Comparison of ENCODE assay signal across 10 cellular contexts in the genomic region with DNA sequence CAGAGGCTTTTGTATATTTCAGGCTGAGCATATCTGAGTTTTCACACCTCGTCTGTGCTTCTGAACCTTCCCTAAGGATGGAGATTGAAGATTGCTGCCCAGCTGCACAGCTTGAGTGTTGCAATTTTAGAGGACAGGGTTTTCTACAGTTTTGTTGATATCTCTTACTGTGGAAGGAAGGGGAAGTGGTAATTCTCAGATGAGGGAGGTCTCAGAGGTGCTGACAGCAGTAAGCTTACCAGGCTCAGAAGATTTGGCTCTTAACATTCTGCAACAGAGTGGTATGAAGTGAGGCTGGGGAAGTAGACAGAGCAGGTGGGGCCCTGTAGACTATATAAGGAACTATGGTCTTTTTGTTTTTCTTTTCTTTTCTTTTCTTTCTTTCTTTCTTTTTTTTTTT. TPM values are rescaled to one million over a fixed set of nuclear protein-coding genes. Genes with fewer than 3 reads are reported as not detected.
DNase-seq lines count a peak whose midpoint lies in the region; ATAC-seq and TF ChIP-seq lines count a peak whose summit lies in the region.
"Had no signal": no experiment of that assay in that cellular context is flagged by ENCODE, and none has a peak within 500 bp of the region (broad histone marks: within the 10 kb centered on the region; RNA-seq: fewer than 3 reads in every experiment).

No MANE protein-coding gene starts in this region.

- H3K36me3 Mint-ChIP-seq in CD4-positive, CD25-positive, alpha-beta regulatory T cell, result peaks cover 3% of the 10 kb centered on the region
- H3K36me3 Mint-ChIP-seq in Caco-2 (ENCODE audit: insufficient read depth, unreplicated experiment), result no peaks in the 10 kb centered on the region

- peaks cover 22 to 66% (median 41%) of the 10 kb centered on the region in 4 donors for H3K4me1 Mint-ChIP-seq in CD4-positive, CD25-positive, alpha-beta regulatory T cell
- H3K4me1 Mint-ChIP-seq in Caco-2 (ENCODE audit: low read depth, unreplicated experiment), result peaks cover 24% of the 10 kb centered on the region

- no peaks in the 10 kb centered on the region for H3K9me3 ChIP-seq in CD4-positive, CD25-positive, alpha-beta regulatory T cell (ENCODE audit: control insufficient read depth in 2 of 2, low read length in 2 of 2)
- H3K9me3 ChIP-seq in heart right ventricle (no peaks in the 10 kb centered on the region), PC-9 (ENCODE audit: insufficient read depth, low read depth) (no peaks in the 10 kb centered on the region), Caco-2 (no peaks in the 10 kb centered on the region)
- H3K9me3 ChIP-seq: stomach had no signal

- H3K36me3 ChIP-seq in CD4-positive, CD25-positive, alpha-beta regulatory T cell (ENCODE audit: control insufficient read depth, insufficient read depth, low read length), result no peaks in the 10 kb centered on the region
- H3K36me3 ChIP-seq in heart right ventricle (no peaks in the 10 kb centered on the region), PC-9 (ENCODE audit: low read depth) (no peaks in the 10 kb centered on the region), Caco-2 (ENCODE audit: control insufficient read depth, insufficient read depth, low read length) (no peaks in the 10 kb centered on the region)
- H3K36me3 ChIP-seq: stomach had no signal

- peaks cover 39% of the 10 kb centered on the region for H3K4me1 ChIP-seq in CD4-positive, CD25-positive, alpha-beta regulatory T cell (ENCODE audit: control insufficient read depth, insufficient read depth, low read length, poor library complexity, severe bottlenecking)
- H3K4me1 ChIP-seq in heart right ventricle (peaks cover 0 to 29% (median 15%) of the 10 kb centered on the region in 9 donors), PC-9 (replicated peaks; ENCODE audit: insufficient read depth) (no peaks in the 10 kb centered on the region), Caco-2 (peaks cover 14% of the 10 kb centered on the region)
- H3K4me1 ChIP-seq: stomach had no signal

- WGBS in heart right ventricle, 2 donors, result 0 to 36% methylated on average over 1 of the region's 1 CpG

- ATAC-seq in CD4-positive, CD25-positive, alpha-beta regulatory T cell (ENCODE audit: low read depth in 2 of 2), result peak; percentile 100
- ATAC-seq in GM21526 (IDR thresholded peaks at IDR 0.05; ENCODE audit: low FRiP score, unreplicated experiment), result peak; percentile 52
- ATAC-seq in heart right ventricle, result peak in 7 of 8 donors; percentile 51 to 68 (median 55)

- H3K9me3 Mint-ChIP-seq in CD4-positive, CD25-positive, alpha-beta regulatory T cell, result no peaks in the 10 kb centered on the region
- no peaks in the 10 kb centered on the region for H3K9me3 Mint-ChIP-seq in Caco-2 (ENCODE audit: unreplicated experiment)

- H3F3A ChIP-seq in PC-9 (ENCODE audit: insufficient read depth, low read depth), result no peaks in the 10 kb centered on the region; the same call in 1 of the 2 replicates

- peak overlapping the region; percentile 70 for H3K27ac ChIP-seq in CD4-positive, CD25-positive, alpha-beta regulatory T cell (ENCODE audit: insufficient read depth, low read length, poor library complexity, severe bottlenecking)
- peak overlapping the region in 5 of 10 donors; percentile 0 to 75 (median 55) for H3K27ac ChIP-seq in heart right ventricle
- H3K27ac ChIP-seq in PC-9, result no peak overlapping the region
- H3K27ac ChIP-seq: stomach had no signal

- TF ChIP-seq CTCF in heart right ventricle (IDR thresholded peaks at IDR 0.05) (no peak), PC-9 (conservative IDR thresholded peaks at IDR 0.05) (no peak), Caco-2 (IDR thresholded peaks at IDR 0.05; ENCODE audit: insufficient read depth in 1 of 2, low read depth in 1 of 2, low read length in 1 of 2, severe bottlenecking in 1 of 2, unreplicated experiment in 1 of 2) (no peak)

- no peak overlapping the region for H3K4me2 ChIP-seq in PC-9

- H3K4me3 ChIP-seq in CD4-positive, CD25-positive, alpha-beta regulatory T cell (ENCODE audit: low read depth, low read length), result peak overlapping the region; percentile 75
- H3K4me3 ChIP-seq in heart right ventricle, result no peak overlapping the region
- H3K4me3 ChIP-seq in PC-9, result no peak overlapping the region
- no peak overlapping the region for H3K4me3 ChIP-seq in Caco-2 (ENCODE audit: low read depth, low read length)
- H3K4me3 ChIP-seq: stomach had no signal

- intact Hi-C loops in heart right ventricle (cut with DNase I), result loop anchor here in 1 of 10 donors (10.0 kb wide), 1 partner anchor 164 kb away; no protein-coding TSS in a partner anchor
- intact Hi-C loops in PC-9 (cut with micrococcal nuclease; ENCODE audit: unreplicated experiment), result loop anchor here (10.0 kb wide), 1 partner anchor 194 kb away; a partner anchor contains a TSS
- intact Hi-C loops in Caco-2 (cut with micrococcal nuclease; ENCODE audit: unreplicated experiment), result no loop called here

- H4K20me1 ChIP-seq in PC-9 (ENCODE audit: insufficient read depth), result no peaks in the 10 kb centered on the region

- BruUV-seq in PC-9 (replicated peaks; lab: Mats Ljungman, UMichigan), result no TSS peak
- BruUV-seq in Caco-2 (replicated peaks; lab: Mats Ljungman, UMichigan), result no TSS peak

- H3K27ac Mint-ChIP-seq in CD4-positive, CD25-positive, alpha-beta regulatory T cell, result peak overlapping the region; percentile 96 to 100 (median 96)
- H3K27ac Mint-ChIP-seq in Caco-2 (ENCODE audit: unreplicated experiment), result no peak overlapping the region

- no peaks in the 10 kb centered on the region for H3K9me2 ChIP-seq in PC-9 (ENCODE audit: insufficient read depth)

- H2AFZ ChIP-seq in PC-9, result no peak overlapping the region

- DNase-seq in CD4-positive, CD25-positive, alpha-beta regulatory T cell, result peak in 2 of 3 donors; percentile 74 to 96
- peak; percentile 86 for DNase-seq in SKM-1 (lab: John Stamatoyannopoulos, UW; ENCODE audit: unreplicated experiment)
- DNase-seq in heart right ventricle, result no peak
- DNase-seq in GM19238 (ENCODE audit: insufficient read length, low spot score), result no peak
- no peak for DNase-seq in PC-9
- DNase-seq in NCI-H1694 (lab: John Stamatoyannopoulos, UW), result no peak
- DNase-seq in Caco-2, result no peak
- DNase-seq: islet precursor cell, stomach had no signal

- no peaks in the 10 kb centered on the region for H3K79me2 ChIP-seq in PC-9 (ENCODE audit: low read depth)

- no peaks in the 10 kb centered on the region for H3K27me3 Mint-ChIP-seq in CD4-positive, CD25-positive, alpha-beta regulatory T cell
- H3K27me3 Mint-ChIP-seq in Caco-2 (ENCODE audit: insufficient read depth, unreplicated experiment), result no peaks in the 10 kb centered on the region

- POLR2A ChIA-PET in PC-9 (lab: Charles Lee; ENCODE audit: unreplicated experiment), result interaction anchor here (0.7 kb wide), 1 partner anchor 53 kb away, joined by 4 read pairs; no protein-coding TSS in a partner anchor
- POLR2A ChIA-PET in Caco-2 (lab: Charles Lee), result interaction anchor here (0.6 kb wide), 1 partner anchor 35 kb away, joined by 5 read pairs; no protein-coding TSS in a partner anchor

- H3K4me3 Mint-ChIP-seq in CD4-positive, CD25-positive, alpha-beta regulatory T cell, result peak overlapping the region; percentile 80 to 90 (median 86)
- H3K4me3 Mint-ChIP-seq in Caco-2 (ENCODE audit: unreplicated experiment), result no peak overlapping the region

- CTCF ChIA-PET in PC-9 (lab: Charles Lee) (interaction anchor here (0.6 kb wide), 1 partner anchor 154 kb away, joined by 4 read pairs; no protein-coding TSS in a partner anchor), Caco-2 (lab: Charles Lee) (no interaction called here)

- H3K27me3 ChIP-seq in CD4-positive, CD25-positive, alpha-beta regulatory T cell (ENCODE audit: control insufficient read depth, insufficient read depth, low read length), result no peaks in the 10 kb centered on the region
- H3K27me3 ChIP-seq in heart right ventricle (no peaks in the 10 kb centered on the region), PC-9 (ENCODE audit: insufficient read depth, low read depth) (no peaks in the 10 kb centered on the region), Caco-2 (replicated peaks; ENCODE audit: control insufficient read depth, insufficient read depth, low read length) (no peaks in the 10 kb centered on the region)
- H3K27me3 ChIP-seq: stomach had no signal

RNA-seq across cellular contexts. Expression of a gene that starts 45.8 kb away (rescaled TPM):
- 87.7 TPM for total RNA-seq in CD4-positive, CD25-positive, alpha-beta regulatory T cell
- 10 to 100 TPM; 22.0 to 36.7 (median 29.0) TPM for polyA plus RNA-seq in CD4-positive, CD25-positive, alpha-beta regulatory T cell
- total RNA-seq in heart right ventricle, result 10 to 100 TPM; 45.7 to 95.9 (median 76.2) TPM
- polyA plus RNA-seq in heart right ventricle, result 10 to 100 TPM; 30.4 to 54.7 TPM
- total RNA-seq in PC-9 (2021), result 69.6 and 74.6 TPM in 2 replicates
- total RNA-seq in Caco-2 (2022), result 134 and 142 TPM in 2 replicates

RNA-seq across cellular contexts. Expression of a gene that starts 50.6 kb away (rescaled TPM):
- 44.0 TPM for total RNA-seq in CD4-positive, CD25-positive, alpha-beta regulatory T cell
- polyA plus RNA-seq in CD4-positive, CD25-positive, alpha-beta regulatory T cell, result 10 to 100 TPM; 46.5 to 70.3 (median 54.5) TPM
- 10 to 100 TPM; 38.4 to 49.1 (median 44.2) TPM for total RNA-seq in heart right ventricle
- polyA plus RNA-seq in heart right ventricle, result 10 to 100 TPM; 36.2 to 46.6 TPM
- 67.1 and 113 TPM in 2 replicates for total RNA-seq in PC-9 (2021)
- total RNA-seq in Caco-2 (2022), result 50.8 and 53.9 TPM in 2 replicates

Comparison
In these comparisons a context has a peak if more than half of its experiments do, and no peak if none do; other contexts are left out.
1. DNase-seq: peak in CD4-positive, CD25-positive, alpha-beta regulatory T cell (2 of 3) and SKM-1 (single experiment); none in heart right ventricle (0 of 2), GM19238 (single experiment), PC-9 (0 of 2), NCI-H1694 (single experiment) and Caco-2 (0 of 2).
2. Peak in every context shown above with its lines, with median percentiles within 50 percentile points of each other: ATAC-seq.